13 cellular contexts compared by ENCODE assay signal in genomic region chr21:45868488-45868887, GRCh38.
"Had no signal": no experiment of that assay in that cellular context is flagged by ENCODE, and none has a peak within 500 bp of the region (broad histone marks: within the 10 kb centered on the region; RNA-seq: fewer than 3 reads in every experiment).

No MANE protein-coding gene starts in this region.

- H3K36me3 Mint-ChIP-seq: memory B cell; naive thymus-derived CD4-positive, alpha-beta T cell had no signal

- DNase-seq: activated CD4-positive, alpha-beta T cell treated with anti-CD3 and anti-CD28 coated beads, Interleukin-2, amount 50 U/mL, for 4 hours; activated naive CD4-positive, alpha-beta T cell treated with anti-CD3 and anti-CD28 coated beads for 36 hours; activated T-cell treated with anti-CD3 and anti-CD28 coated beads for 4 hours; erythroblast; left lung; naive thymus-derived CD4-positive, alpha-beta T cell; stimulated activated CD4-positive, alpha-beta T cell treated with anti-CD3 and anti-CD28 coated beads, Interleukin-12 subunit alpha, Interleukin-12 subunit beta, amount 100 ng/mL, for 4 hours; stimulated activated CD4-positive, alpha-beta T cell treated with anti-CD3 and anti-CD28 coated beads, Interleukin-1b, Interleukin-23, amount 100 ng/mL, for 48 hours; stimulated activated naive CD4-positive, alpha-beta T cell treated with Interleukin-2 at 50 U/mL for 16 hours; T1000 had no signal

- H3K4me3 Mint-ChIP-seq: activated naive CD4-positive, alpha-beta T cell treated with anti-CD3 and anti-CD28 coated beads for 36 hours; memory B cell; naive thymus-derived CD4-positive, alpha-beta T cell had no signal

- H3K27ac Mint-ChIP-seq: activated naive CD4-positive, alpha-beta T cell treated with anti-CD3 and anti-CD28 coated beads for 36 hours; memory B cell; naive thymus-derived CD4-positive, alpha-beta T cell had no signal

- H3K27me3 Mint-ChIP-seq: naive thymus-derived CD4-positive, alpha-beta T cell had no signal

- H3K9me3 Mint-ChIP-seq: activated naive CD4-positive, alpha-beta T cell treated with anti-CD3 and anti-CD28 coated beads for 36 hours; memory B cell; naive thymus-derived CD4-positive, alpha-beta T cell had no signal

- ATAC-seq: activated CD4-positive, CD25-positive, alpha-beta regulatory T cell treated with anti-CD3 and anti-CD28 coated beads, Interleukin-2, amount 50 U/mL, for 24 hours; body of pancreas; left lung; naive thymus-derived CD4-positive, alpha-beta T cell had no signal

- H3K4me1 Mint-ChIP-seq: memory B cell had no signal
